32 cellular contexts compared by ENCODE assay signal in genomic region chr2:148979919-148980277, GRCh38. TPM values are rescaled to one million over a fixed set of nuclear protein-coding genes. Genes with fewer than 3 reads are reported as not detected.
A peak's percentile ranks its signal among the peaks of the same experiment; 100 is the strongest.
DNase-seq lines count a peak whose midpoint lies in the region; ATAC-seq lines count a peak whose summit lies in the region.
"Had no signal": no experiment of that assay in that cellular context is flagged by ENCODE, and none has a peak within 500 bp of the region (broad histone marks: within the 10 kb centered on the region; RNA-seq: fewer than 3 reads in every experiment).

No MANE protein-coding gene starts in this region.

- DNase-seq in NCI-H1417 (lab: John Stamatoyannopoulos, UW) = peak in 2 of 3 experiments; percentile 52 to 82
- DNase-seq in NCI-H1417 treated with DMSO at 0.1 percent for 48 hours (lab: John Stamatoyannopoulos, UW) = no peak
- peak; percentile 6 for DNase-seq in NCI-H128 (lab: John Stamatoyannopoulos, UW; ENCODE audit: unreplicated experiment)
- DNase-seq in T-helper 17 cell = no peak
- no peak for DNase-seq in left lobe of liver (ENCODE audit: low spot score)
- DNase-seq in iPS-NIHi11 (ENCODE audit: low spot score) = no peak
- DNase-seq in NCI-H510A treated with DMSO at 0.1 percent for 48 hours (lab: John Stamatoyannopoulos, UW) = no peak
- DNase-seq in cardiac septum (ENCODE audit: low spot score) = no peak
- DNase-seq: 8988T; activated CD4-positive, alpha-beta T cell treated with anti-CD3 and anti-CD28 coated beads, Interleukin-2, amount 50 U/mL, for 4 hours; activated gamma-delta T cell treated with Interleukin-2 at 50 U/mL for 16 hours; activated T-cell treated with anti-CD3 and anti-CD28 coated beads, Interleukin-2, amount 50 U/mL, for 48 hours; C1 segment of cervical spinal cord; central memory CD4-positive, alpha-beta T cell; DMS153; endodermal cell; foreskin fibroblast; IMR-90; NCI-H1092; NCI-H2171; NCI-H526; pancreas; PC-9; retina; SK-N-SH; stimulated activated naive CD4-positive, alpha-beta T cell; testis had no signal

- no peaks in the 10 kb centered on the region for H3K9me3 ChIP-seq in T-helper 17 cell (ENCODE audit: control insufficient read depth, low read length, poor library complexity, severe bottlenecking)
- H3K9me3 ChIP-seq: esophagus muscularis mucosa, pancreas, SK-N-SH, testis had no signal

- peak overlapping the region; percentile 32 for H3K27ac Mint-ChIP-seq in T-helper 17 cell
- H3K27ac Mint-ChIP-seq: endodermal cell; memory B cell; T-helper 1 cell treated with Interleukin-12 subunit alpha and Interleukin-12 subunit beta and Interleukin-4 antibody, amounts not matched to agents 30 μg/mL and 1 μg/mL, for 36 hours had no signal

- H3K4me1 Mint-ChIP-seq in T-helper 17 cell = peaks cover 9% of the 10 kb centered on the region
- H3K4me1 Mint-ChIP-seq: endodermal cell had no signal

- H3K4me3 Mint-ChIP-seq in T-helper 17 cell = no peak overlapping the region
- H3K4me3 Mint-ChIP-seq: endodermal cell; memory B cell; nephron; T-helper 1 cell treated with Interleukin-12 subunit alpha and Interleukin-12 subunit beta and Interleukin-4 antibody, amounts not matched to agents 30 μg/mL and 1 μg/mL, for 36 hours had no signal

- intact Hi-C loops in cardiac septum (cut with DNase I) = no loop called here

- no peaks in the 10 kb centered on the region for H3K27me3 Mint-ChIP-seq in T-helper 17 cell
- H3K27me3 Mint-ChIP-seq: memory B cell had no signal

- peaks cover 15% of the 10 kb centered on the region for H3K36me3 Mint-ChIP-seq in T-helper 17 cell (ENCODE audit: low read depth)
- H3K36me3 Mint-ChIP-seq: memory B cell had no signal

- no peak for ATAC-seq in T-helper 17 cell
- peak; percentile 10 for ATAC-seq in left lobe of liver
- ATAC-seq: activated CD4-positive, CD25-positive, alpha-beta regulatory T cell treated with anti-CD3 and anti-CD28 coated beads, Interleukin-2, amount 50 U/mL, for 24 hours; pancreas had no signal

RNA-seq across cellular contexts. Expression of gene LYPD6B, which starts 58.6 kb away (rescaled TPM):
- total RNA-seq in T-helper 17 cell = 1 to 10 TPM in 1 of 2 donors, not detected in 1; 1.4 TPM
- not detected for total RNA-seq in left lobe of liver
- total RNA-seq in cardiac septum = not detected
- total RNA-seq: esophagus muscularis mucosa, IMR-90 had no signal

Comparison
In these comparisons a context has a peak if more than half of its experiments do, and no peak if none do; other contexts are left out.
1. DNase-seq: peak in NCI-H1417 (2 of 3) and NCI-H128 (single experiment); none in NCI-H1417 treated with DMSO at 0.1 percent for 48 hours (single experiment), T-helper 17 cell (0 of 3), left lobe of liver (single experiment), iPS-NIHi11 (single experiment), NCI-H510A treated with DMSO at 0.1 percent for 48 hours (single experiment) and cardiac septum (single experiment).